ENCODE assay signal across 1 cellular context in the genomic region with DNA sequence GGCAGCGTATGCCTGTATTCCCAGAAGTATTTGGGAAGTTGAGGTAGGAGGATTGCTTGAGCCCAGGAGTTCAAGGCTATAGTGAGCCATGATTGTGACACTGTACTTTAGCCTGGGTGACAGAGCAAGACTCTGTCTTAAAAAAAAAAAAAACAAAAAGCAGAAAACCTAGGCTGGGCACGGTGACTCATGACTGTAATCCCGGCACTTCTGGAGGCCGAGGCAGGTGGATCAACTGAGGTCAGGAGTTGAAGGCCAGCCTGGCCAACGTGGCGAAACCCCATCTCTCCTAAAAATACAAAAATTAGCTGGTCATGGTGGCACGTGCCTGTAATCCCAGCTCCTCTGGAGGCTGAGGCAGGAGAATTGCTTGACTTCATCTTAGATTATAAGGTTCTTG.
TF ChIP-seq lines count a peak whose summit lies in the region.

No MANE protein-coding gene starts in this region.

TF ChIP-seq in HepG2, 621 proteins besides CTCF, POLR2A, EP300 and RAD21 (continued from another document and continues in another):
- TF ChIP-seq SALL1 (CRISPR knock-in tag; IDR thresholded peaks at IDR 0.05) (peak; percentile 85), DDIT3 (CRISPR knock-in tag; IDR thresholded peaks at IDR 0.05) (no peak), ELF3 (CRISPR knock-in tag; IDR thresholded peaks at IDR 0.05) (0 out of 2 replicates have a peak, but pooled peaks have one; percentile 21), ZNF382 (CRISPR knock-in tag; IDR thresholded peaks at IDR 0.05; ENCODE audit: borderline replicate concordance) (no peak), ZNF317 (CRISPR knock-in tag; IDR thresholded peaks at IDR 0.05) (peak; percentile 93), KMT2B (CRISPR knock-in tag; IDR thresholded peaks at IDR 0.05) (peak; percentile 41; the same call in 1 of the 2 replicates), LCORL (IDR thresholded peaks at IDR 0.05) (peak; percentile 63), LCORL (CRISPR knock-in tag; IDR thresholded peaks at IDR 0.05) (peak; percentile 81), MATR3 (CRISPR knock-in tag; IDR thresholded peaks at IDR 0.05) (no peak), SIX1 (CRISPR knock-in tag; IDR thresholded peaks at IDR 0.05; ENCODE audit: borderline replicate concordance) (no peak; the same call in 1 of the 2 replicates), ZNF362 (CRISPR knock-in tag; IDR thresholded peaks at IDR 0.05; ENCODE audit: borderline replicate concordance) (peak; percentile 97), CREM (IDR thresholded peaks at IDR 0.05) (peak; percentile 75), CREM (CRISPR knock-in tag; IDR thresholded peaks at IDR 0.05) (no peak), ZNF660 (CRISPR knock-in tag; IDR thresholded peaks at IDR 0.05; ENCODE audit: borderline replicate concordance, low read depth) (no peak), ZNF124 (CRISPR knock-in tag; IDR thresholded peaks at IDR 0.05) (no peak), FOSL1 (CRISPR knock-in tag; IDR thresholded peaks at IDR 0.05; ENCODE audit: borderline replicate concordance) (peak; percentile 81; the same call in 1 of the 2 replicates), TEAD3 (CRISPR knock-in tag; optimal IDR thresholded peaks at IDR 0.05; ENCODE audit: borderline replicate concordance) (peak; percentile 66), SMAD3 (CRISPR knock-in tag; IDR thresholded peaks at IDR 0.05) (peak; percentile 45; the same call in 1 of the 2 replicates), GLI4 (CRISPR knock-in tag; IDR thresholded peaks at IDR 0.05; ENCODE audit: borderline replicate concordance) (peak; percentile 27; the same call in 1 of the 2 replicates), DR1 (CRISPR knock-in tag; IDR thresholded peaks at IDR 0.05) (no peak), PHF5A (CRISPR knock-in tag; IDR thresholded peaks at IDR 0.05; ENCODE audit: low read depth, unreplicated experiment) (no peak), ZBTB34 (CRISPR knock-in tag; IDR thresholded peaks at IDR 0.05) (no peak), ZNF563 (CRISPR knock-in tag; IDR thresholded peaks at IDR 0.05) (no peak), NR2F2 (IDR thresholded peaks at IDR 0.05; ENCODE audit: borderline replicate concordance, low read depth) (peak; percentile 72), AKAP8 (CRISPR knock-in tag; IDR thresholded peaks at IDR 0.05) (peak; percentile 49; the same call in 1 of the 2 replicates), ZNF703 (CRISPR knock-in tag; IDR thresholded peaks at IDR 0.05; ENCODE audit: borderline replicate concordance) (no peak), ATF3 (CRISPR knock-in tag; IDR thresholded peaks at IDR 0.05) (peak; percentile 88), ZFP62 (CRISPR knock-in tag; IDR thresholded peaks at IDR 0.05) (no peak), ZNF367 (CRISPR knock-in tag; IDR thresholded peaks at IDR 0.05; ENCODE audit: borderline replicate concordance) (no peak), HOXA3 (CRISPR knock-in tag; IDR thresholded peaks at IDR 0.05) (peak; percentile 50; the same call in 1 of the 2 replicates), ZNF577 (CRISPR knock-in tag; IDR thresholded peaks at IDR 0.05; ENCODE audit: borderline replicate concordance, low read depth) (no peak), SP140L (CRISPR knock-in tag; IDR thresholded peaks at IDR 0.05; ENCODE audit: borderline replicate concordance) (no peak), PPARG (CRISPR knock-in tag; conservative IDR thresholded peaks at IDR 0.05) (peak; percentile 77), MAF1 (CRISPR knock-in tag; IDR thresholded peaks at IDR 0.05; ENCODE audit: borderline replicate concordance) (no peak), SAP130 (CRISPR knock-in tag; IDR thresholded peaks at IDR 0.05; ENCODE audit: low read depth) (peak; percentile 69), ELF1 (CRISPR knock-in tag; IDR thresholded peaks at IDR 0.05) (0 out of 2 replicates have a peak, but pooled peaks have one; percentile 17), TBL1XR1 (IDR thresholded peaks at IDR 0.05; ENCODE audit: borderline replicate concordance, low read length, partially characterized antibody) (peak; percentile 29), HDAC1 (CRISPR knock-in tag; IDR thresholded peaks at IDR 0.05) (peak; percentile 80), GABPA (IDR thresholded peaks at IDR 0.05; ENCODE audit: low read depth, low read length) (no peak), GABPA (CRISPR knock-in tag; IDR thresholded peaks at IDR 0.05; ENCODE audit: low read depth) (no peak), LBX2 (CRISPR knock-in tag; IDR thresholded peaks at IDR 0.05; ENCODE audit: borderline replicate concordance) (no peak), KLF16 (CRISPR knock-in tag; IDR thresholded peaks at IDR 0.05) (no peak; a peak in 1 of 4 replicates), MXD4 (CRISPR knock-in tag; IDR thresholded peaks at IDR 0.05) (peak; percentile 45; the same call in 1 of the 2 replicates)
- TF ChIP-seq, protein P1, sequence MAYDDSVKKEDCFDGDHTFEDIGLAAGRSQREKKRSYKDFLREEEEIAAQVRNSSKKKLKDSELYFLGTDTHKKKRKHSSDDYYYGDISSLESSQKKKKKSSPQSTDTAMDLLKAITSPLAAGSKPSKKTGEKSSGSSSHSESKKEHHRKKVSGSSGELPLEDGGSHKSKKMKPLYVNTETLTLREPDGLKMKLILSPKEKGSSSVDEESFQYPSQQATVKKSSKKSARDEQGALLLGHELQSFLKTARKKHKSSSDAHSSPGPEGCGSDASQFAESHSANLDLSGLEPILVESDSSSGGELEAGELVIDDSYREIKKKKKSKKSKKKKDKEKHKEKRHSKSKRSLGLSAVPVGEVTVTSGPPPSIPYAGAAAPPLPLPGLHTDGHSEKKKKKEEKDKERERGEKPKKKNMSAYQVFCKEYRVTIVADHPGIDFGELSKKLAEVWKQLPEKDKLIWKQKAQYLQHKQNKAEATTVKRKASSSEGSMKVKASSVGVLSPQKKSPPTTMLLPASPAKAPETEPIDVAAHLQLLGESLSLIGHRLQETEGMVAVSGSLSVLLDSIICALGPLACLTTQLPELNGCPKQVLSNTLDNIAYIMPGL (CRISPR knock-in tag; IDR thresholded peaks at IDR 0.05; ENCODE audit: borderline replicate concordance in 1 of 2, low read depth in 1 of 2), result no peak; a peak in 1 of 4 replicates
- TF ChIP-seq, protein P2, sequence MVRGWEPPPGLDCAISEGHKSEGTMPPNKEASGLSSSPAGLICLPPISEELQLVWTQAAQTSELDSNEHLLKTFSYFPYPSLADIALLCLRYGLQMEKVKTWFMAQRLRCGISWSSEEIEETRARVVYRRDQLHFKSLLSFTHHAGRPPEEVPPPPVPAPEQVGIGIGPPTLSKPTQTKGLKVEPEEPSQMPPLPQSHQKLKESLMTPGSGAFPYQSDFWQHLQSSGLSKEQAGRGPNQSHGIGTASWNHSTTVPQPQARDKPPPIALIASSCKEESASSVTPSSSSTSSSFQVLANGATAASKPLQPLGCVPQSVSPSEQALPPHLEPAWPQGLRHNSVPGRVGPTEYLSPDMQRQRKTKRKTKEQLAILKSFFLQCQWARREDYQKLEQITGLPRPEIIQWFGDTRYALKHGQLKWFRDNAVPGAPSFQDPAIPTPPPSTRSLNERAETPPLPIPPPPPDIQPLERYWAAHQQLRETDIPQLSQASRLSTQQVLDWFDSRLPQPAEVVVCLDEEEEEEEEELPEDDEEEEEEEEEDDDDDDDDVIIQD (CRISPR knock-in tag; IDR thresholded peaks at IDR 0.05; ENCODE audit: low read depth), result peak; percentile 71; the same call in 1 of the 2 replicates
- TF ChIP-seq, protein P3, sequence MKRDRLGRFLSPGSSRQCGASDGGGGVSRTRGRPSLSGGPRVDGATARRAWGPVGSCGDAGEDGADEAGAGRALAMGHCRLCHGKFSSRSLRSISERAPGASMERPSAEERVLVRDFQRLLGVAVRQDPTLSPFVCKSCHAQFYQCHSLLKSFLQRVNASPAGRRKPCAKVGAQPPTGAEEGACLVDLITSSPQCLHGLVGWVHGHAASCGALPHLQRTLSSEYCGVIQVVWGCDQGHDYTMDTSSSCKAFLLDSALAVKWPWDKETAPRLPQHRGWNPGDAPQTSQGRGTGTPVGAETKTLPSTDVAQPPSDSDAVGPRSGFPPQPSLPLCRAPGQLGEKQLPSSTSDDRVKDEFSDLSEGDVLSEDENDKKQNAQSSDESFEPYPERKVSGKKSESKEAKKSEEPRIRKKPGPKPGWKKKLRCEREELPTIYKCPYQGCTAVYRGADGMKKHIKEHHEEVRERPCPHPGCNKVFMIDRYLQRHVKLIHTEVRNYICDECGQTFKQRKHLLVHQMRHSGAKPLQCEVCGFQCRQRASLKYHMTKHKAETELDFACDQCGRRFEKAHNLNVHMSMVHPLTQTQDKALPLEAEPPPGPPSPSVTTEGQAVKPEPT (CRISPR knock-in tag; IDR thresholded peaks at IDR 0.05; ENCODE audit: low read depth), result no peak
- TF ChIP-seq, protein P4, sequence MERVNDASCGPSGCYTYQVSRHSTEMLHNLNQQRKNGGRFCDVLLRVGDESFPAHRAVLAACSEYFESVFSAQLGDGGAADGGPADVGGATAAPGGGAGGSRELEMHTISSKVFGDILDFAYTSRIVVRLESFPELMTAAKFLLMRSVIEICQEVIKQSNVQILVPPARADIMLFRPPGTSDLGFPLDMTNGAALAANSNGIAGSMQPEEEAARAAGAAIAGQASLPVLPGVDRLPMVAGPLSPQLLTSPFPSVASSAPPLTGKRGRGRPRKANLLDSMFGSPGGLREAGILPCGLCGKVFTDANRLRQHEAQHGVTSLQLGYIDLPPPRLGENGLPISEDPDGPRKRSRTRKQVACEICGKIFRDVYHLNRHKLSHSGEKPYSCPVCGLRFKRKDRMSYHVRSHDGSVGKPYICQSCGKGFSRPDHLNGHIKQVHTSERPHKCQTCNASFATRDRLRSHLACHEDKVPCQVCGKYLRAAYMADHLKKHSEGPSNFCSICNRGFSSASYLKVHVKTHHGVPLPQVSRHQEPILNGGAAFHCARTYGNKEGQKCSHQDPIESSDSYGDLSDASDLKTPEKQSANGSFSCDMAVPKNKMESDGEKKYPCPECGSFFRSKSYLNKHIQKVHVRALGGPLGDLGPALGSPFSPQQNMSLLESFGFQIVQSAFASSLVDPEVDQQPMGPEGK (CRISPR knock-in tag; IDR thresholded peaks at IDR 0.05), result no peak
- TF ChIP-seq, protein P5, sequence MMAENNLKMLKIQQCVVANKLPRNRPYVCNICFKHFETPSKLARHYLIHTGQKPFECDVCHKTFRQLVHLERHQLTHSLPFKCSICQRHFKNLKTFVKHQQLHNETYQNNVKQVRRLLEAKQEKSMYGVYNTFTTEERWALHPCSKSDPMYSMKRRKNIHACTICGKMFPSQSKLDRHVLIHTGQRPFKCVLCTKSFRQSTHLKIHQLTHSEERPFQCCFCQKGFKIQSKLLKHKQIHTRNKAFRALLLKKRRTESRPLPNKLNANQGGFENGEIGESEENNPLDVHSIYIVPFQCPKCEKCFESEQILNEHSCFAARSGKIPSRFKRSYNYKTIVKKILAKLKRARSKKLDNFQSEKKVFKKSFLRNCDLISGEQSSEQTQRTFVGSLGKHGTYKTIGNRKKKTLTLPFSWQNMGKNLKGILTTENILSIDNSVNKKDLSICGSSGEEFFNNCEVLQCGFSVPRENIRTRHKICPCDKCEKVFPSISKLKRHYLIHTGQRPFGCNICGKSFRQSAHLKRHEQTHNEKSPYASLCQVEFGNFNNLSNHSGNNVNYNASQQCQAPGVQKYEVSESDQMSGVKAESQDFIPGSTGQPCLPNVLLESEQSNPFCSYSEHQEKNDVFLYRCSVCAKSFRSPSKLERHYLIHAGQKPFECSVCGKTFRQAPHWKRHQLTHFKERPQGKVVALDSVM (CRISPR knock-in tag; IDR thresholded peaks at IDR 0.05), result peak; percentile 95
- TF ChIP-seq, protein P6, sequence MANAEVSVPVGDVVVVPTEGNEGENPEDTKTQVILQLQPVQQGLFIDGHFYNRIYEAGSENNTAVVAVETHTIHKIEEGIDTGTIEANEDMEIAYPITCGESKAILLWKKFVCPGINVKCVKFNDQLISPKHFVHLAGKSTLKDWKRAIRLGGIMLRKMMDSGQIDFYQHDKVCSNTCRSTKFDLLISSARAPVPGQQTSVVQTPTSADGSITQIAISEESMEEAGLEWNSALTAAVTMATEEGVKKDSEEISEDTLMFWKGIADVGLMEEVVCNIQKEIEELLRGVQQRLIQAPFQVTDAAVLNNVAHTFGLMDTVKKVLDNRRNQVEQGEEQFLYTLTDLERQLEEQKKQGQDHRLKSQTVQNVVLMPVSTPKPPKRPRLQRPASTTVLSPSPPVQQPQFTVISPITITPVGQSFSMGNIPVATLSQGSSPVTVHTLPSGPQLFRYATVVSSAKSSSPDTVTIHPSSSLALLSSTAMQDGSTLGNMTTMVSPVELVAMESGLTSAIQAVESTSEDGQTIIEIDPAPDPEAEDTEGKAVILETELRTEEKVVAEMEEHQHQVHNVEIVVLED (CRISPR knock-in tag; IDR thresholded peaks at IDR 0.05; ENCODE audit: borderline replicate concordance), result no peak
- TF ChIP-seq, protein P7, sequence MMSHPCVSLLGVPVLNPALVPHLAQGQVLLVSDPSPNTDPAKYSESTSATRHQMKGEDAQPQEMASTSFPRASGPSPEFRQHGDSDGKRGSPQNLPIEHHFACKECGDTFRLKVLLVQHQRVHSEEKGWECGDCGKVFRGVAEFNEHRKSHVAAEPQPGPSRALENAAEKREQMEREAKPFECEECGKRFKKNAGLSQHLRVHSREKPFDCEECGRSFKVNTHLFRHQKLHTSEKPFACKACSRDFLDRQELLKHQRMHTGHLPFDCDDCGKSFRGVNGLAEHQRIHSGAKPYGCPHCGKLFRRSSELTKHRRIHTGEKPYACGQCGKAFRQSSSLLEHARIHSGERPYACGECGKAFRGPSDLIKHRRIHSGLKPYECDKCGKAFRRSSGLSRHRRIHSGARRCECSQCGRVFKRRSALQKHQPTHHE (CRISPR knock-in tag; IDR thresholded peaks at IDR 0.05; ENCODE audit: borderline replicate concordance), result no peak
